8 cellular contexts compared by ENCODE assay signal in genomic region chr2:74334931-74335333, GRCh38. TPM values are rescaled to one million over a fixed set of nuclear protein-coding genes. Genes with fewer than 3 reads are reported as not detected.
DNase-seq lines count a peak whose midpoint lies in the region; ATAC-seq and TF ChIP-seq lines count a peak whose summit lies in the region.

No MANE protein-coding gene starts in this region.

- DNase-seq in CD4-positive, alpha-beta T cell = peak; percentile 62 to 80 (median 70)
- DNase-seq in NCI-H82 treated with DMSO at 0.1 percent for 48 hours (lab: John Stamatoyannopoulos, UW; ENCODE audit: unreplicated experiment) (peak; percentile 37), mesendoderm (peak; percentile 86)
- peak; percentile 19 to 62 for DNase-seq in activated CD8-positive, alpha-beta memory T cell treated with anti-CD3 and anti-CD28 coated beads for 1 hour (ENCODE audit: extremely low read depth in 1 of 2, low read depth in 1 of 2)
- peak; percentile 71 to 73 (median 71) for DNase-seq in effector memory CD8-positive, alpha-beta T cell
- DNase-seq in stimulated activated CD8-positive, alpha-beta memory T cell treated with anti-CD3 and anti-CD28 coated beads, Interleukin-15, amount 100 ng/mL, for 48 hours (ENCODE audit: low read depth in 2 of 2) = peak; percentile 32 to 51

- no peak overlapping the region for H3K4me2 ChIP-seq in mesendoderm (ENCODE audit: low read length)

- H3K4me3 ChIP-seq in HEK293 (ENCODE audit: low read depth, low read length) = no peak overlapping the region
- no peak overlapping the region for H3K4me3 ChIP-seq in mesendoderm (ENCODE audit: low read length)

- no peaks in the 10 kb centered on the region for H3K27me3 Mint-ChIP-seq in CD4-positive, alpha-beta T cell
- H3K27me3 Mint-ChIP-seq in effector memory CD8-positive, alpha-beta T cell = no peaks in the 10 kb centered on the region

- H2AK5ac ChIP-seq in mesendoderm (ENCODE audit: low read length) = no peak overlapping the region

- H3K4me3 Mint-ChIP-seq in CD4-positive, alpha-beta T cell = no peak overlapping the region
- no peak overlapping the region for H3K4me3 Mint-ChIP-seq in effector memory CD8-positive, alpha-beta T cell

- no peak overlapping the region for H2BK15ac ChIP-seq in mesendoderm (replicated peaks; ENCODE audit: low read depth)

- WGBS in mesendoderm (ENCODE audit: extremely low coverage, insufficient coverage, low lambda C conversion rate) = no CpG with 5 or more reads among the region's 3 CpGs

- H3K23ac ChIP-seq in mesendoderm (ENCODE audit: low read length) = no peak overlapping the region

- POLR2A ChIA-PET in CD4-positive, alpha-beta T cell (lab: Charles Lee) = interaction anchor here (0.9 to 2.6 kb wide), 8 partner anchors 44 to 511 kb away, joined by 3 to 14 read pairs (median 3); partner anchors contain the start of genes MOB1A and MTHFD2
- POLR2A ChIA-PET in HEK293 (lab: Yijun Ruan, JAX) = interaction anchor here (2.1 kb wide), 1 partner anchor 57 kb away, joined by 10 read pairs; no protein-coding TSS in a partner anchor

- H4K8ac ChIP-seq in mesendoderm (ENCODE audit: low read depth, low read length) = no peak overlapping the region

- no peak overlapping the region for H3K56ac ChIP-seq in mesendoderm (ENCODE audit: low read length)

- H3K79me1 ChIP-seq in mesendoderm (ENCODE audit: low read length) = no peaks in the 10 kb centered on the region

- peaks cover 2 to 6% of the 10 kb centered on the region in 2 experiments; a peak in 2 of 3 replicates for H3K36me3 ChIP-seq in HEK293 (ENCODE audit: control insufficient read depth in 2 of 2, insufficient read depth in 1 of 2, low read length in 2 of 2)
- no peaks in the 10 kb centered on the region for H3K36me3 ChIP-seq in mesendoderm (ENCODE audit: control insufficient read depth, insufficient read depth, low read length)

- no peaks in the 10 kb centered on the region for H3K27me3 ChIP-seq in CD4-positive, alpha-beta T cell (ENCODE audit: control insufficient read depth, insufficient read depth, low read length)
- no peaks in the 10 kb centered on the region for H3K27me3 ChIP-seq in mesendoderm (ENCODE audit: insufficient read depth, low read length, poor library complexity)

- no peaks in the 10 kb centered on the region for H3K9me3 ChIP-seq in CD4-positive, alpha-beta T cell (ENCODE audit: control insufficient read depth, low read length)
- no peaks in the 10 kb centered on the region for H3K9me3 ChIP-seq in HEK293 (ENCODE audit: control insufficient read depth, insufficient read depth, low read depth, low read length)

- CTCF ChIA-PET in CD4-positive, alpha-beta T cell (lab: Charles Lee) = interaction anchor here (0.5 to 2.1 kb wide), 27 partner anchors 10 to 934 kb away, joined by 3 to 47 read pairs (median 4); no protein-coding TSS in a partner anchor
- CTCF ChIA-PET in HEK293 (lab: Yijun Ruan, JAX) = interaction anchor here (0.5 to 5.3 kb wide), 60 partner anchors 10 to 654 kb away, joined by 3 to 61 read pairs (median 6); partner anchors contain the start of genes DCTN1 and SLC4A5

- H2BK120ac ChIP-seq in mesendoderm (ENCODE audit: low read depth, low read length) = no peak overlapping the region

- H3K4me1 ChIP-seq in HEK293 (ENCODE audit: control insufficient read depth, insufficient read depth, low read length) (no peaks in the 10 kb centered on the region), mesendoderm (ENCODE audit: control insufficient read depth, low read depth, low read length) (no peaks in the 10 kb centered on the region)

- H3K79me2 ChIP-seq in mesendoderm (ENCODE audit: control insufficient read depth, insufficient read depth, low read length) = no peaks in the 10 kb centered on the region

- H3K9me3 Mint-ChIP-seq in CD4-positive, alpha-beta T cell = no peaks in the 10 kb centered on the region
- H3K9me3 Mint-ChIP-seq in effector memory CD8-positive, alpha-beta T cell = no peaks in the 10 kb centered on the region

- peaks cover 12% of the 10 kb centered on the region for H3K4me1 Mint-ChIP-seq in CD4-positive, alpha-beta T cell (ENCODE audit: low read depth)
- no peaks in the 10 kb centered on the region for H3K4me1 Mint-ChIP-seq in effector memory CD8-positive, alpha-beta T cell (ENCODE audit: low read depth in 2 of 2)

- H3K9ac ChIP-seq in mesendoderm (ENCODE audit: low read length) = no peak overlapping the region

- no peak overlapping the region for H3K4ac ChIP-seq in mesendoderm (ENCODE audit: low read depth, low read length)

- no peak overlapping the region for H3K18ac ChIP-seq in mesendoderm (ENCODE audit: low read length)

- ATAC-seq in CD4-positive, alpha-beta T cell (ENCODE audit: poor library complexity) = peak; percentile 91
- ATAC-seq in effector memory CD8-positive, alpha-beta T cell (replicated peaks) = peak; percentile 70
- no peak for ATAC-seq in GM18505 (IDR thresholded peaks at IDR 0.05; ENCODE audit: unreplicated experiment)

- H3K36me3 Mint-ChIP-seq in CD4-positive, alpha-beta T cell (ENCODE audit: low read depth) = no peaks in the 10 kb centered on the region
- no peaks in the 10 kb centered on the region for H3K36me3 Mint-ChIP-seq in effector memory CD8-positive, alpha-beta T cell (ENCODE audit: insufficient read depth)

- TF ChIP-seq CTCF in CD4-positive, alpha-beta T cell (IDR thresholded peaks at IDR 0.05) = peak; percentile 99
- TF ChIP-seq CTCF in HEK293 (tag by site-specific recombination; IDR thresholded peaks at IDR 0.05) = peak; percentile 71

- H3K27ac ChIP-seq in CD4-positive, alpha-beta T cell (ENCODE audit: low read depth, low read length) = no peak overlapping the region
- H3K27ac ChIP-seq in HEK293 (ENCODE audit: extremely low read depth, low read depth, low read length) (no peak overlapping the region), mesendoderm (ENCODE audit: low read depth, low read length) (no peak overlapping the region)

- TF ChIP-seq POLR2A in GM18505 (IDR thresholded peaks at IDR 0.05; ENCODE audit: borderline replicate concordance, extremely low read depth, insufficient read depth, insufficient read length) = no peak

- intact Hi-C loops in CD4-positive, alpha-beta T cell (cut with DNase I, micrococcal nuclease) = loop anchor here (1.0 to 5.0 kb wide), 5 partner anchors 68 to 511 kb away; no protein-coding TSS in a partner anchor

- no peak overlapping the region for H3K27ac Mint-ChIP-seq in CD4-positive, alpha-beta T cell
- H3K27ac Mint-ChIP-seq in effector memory CD8-positive, alpha-beta T cell = no peak overlapping the region

- no peak overlapping the region for H2BK5ac ChIP-seq in mesendoderm (ENCODE audit: low read length)

- no peak overlapping the region for H4K5ac ChIP-seq in mesendoderm (ENCODE audit: low read length)

TF ChIP-seq in HEK293, 187 proteins besides CTCF, POLR2A, EP300 and RAD21:
- no peak for TF ChIP-seq ZNF211 (tag by site-specific recombination; IDR thresholded peaks at IDR 0.05; ENCODE audit: low read depth)
- no peak for TF ChIP-seq ZNF843 (tag by site-specific recombination; IDR thresholded peaks at IDR 0.05)
- peak; percentile 36; the same call in 1 of the 2 replicates for TF ChIP-seq IKZF3 (tag by site-specific recombination; IDR thresholded peaks at IDR 0.05)
- TF ChIP-seq ZNF10 (tag by site-specific recombination; IDR thresholded peaks at IDR 0.05) = no peak
- no peak for TF ChIP-seq PRDM1 (tag by site-specific recombination; IDR thresholded peaks at IDR 0.05)
- no peak for TF ChIP-seq ZNF169 (tag by site-specific recombination; IDR thresholded peaks at IDR 0.05)
- no peak for TF ChIP-seq ZNF398 (tag by site-specific recombination; IDR thresholded peaks at IDR 0.05)
- peak; percentile 24 for TF ChIP-seq ZNF654 (tag by site-specific recombination; IDR thresholded peaks at IDR 0.05; ENCODE audit: low read depth)
- TF ChIP-seq ZNF529 (tag by site-specific recombination; IDR thresholded peaks at IDR 0.05; ENCODE audit: insufficient replicate concordance) = no peak
- TF ChIP-seq ZSCAN30 (tag by site-specific recombination; IDR thresholded peaks at IDR 0.05) = 0 out of 2 replicates have a peak, but pooled peaks have one; percentile 15
- no peak for TF ChIP-seq ZNF239 (tag by site-specific recombination; IDR thresholded peaks at IDR 0.05)

RNA-seq across cellular contexts. Expression of gene SLC4A5, which starts 8.3 kb away (rescaled TPM):
- total RNA-seq in CD4-positive, alpha-beta T cell = 10 to 100 TPM in 1 of 2 experiments, 1 to 10 TPM in 1; 7.8 to 10.4 TPM
- polyA plus RNA-seq in mesendoderm (2013, experiment 1 of 2) = 0.34 TPM
- 0.21 TPM for polyA plus RNA-seq in mesendoderm (2013, experiment 2 of 2)

RNA-seq across cellular contexts. Expression of gene DCTN1, which starts 45.2 kb away (rescaled TPM):
- total RNA-seq in CD4-positive, alpha-beta T cell = 10 to 100 TPM; 51.4 to 60.7 TPM
- polyA plus RNA-seq in mesendoderm (2013, experiment 1 of 2) = 210 TPM
- polyA plus RNA-seq in mesendoderm (2013, experiment 2 of 2) = 193 TPM
